18 cellular contexts compared by ENCODE assay signal in genomic region chr19:55696301-55697068, GRCh38. TPM values are rescaled to one million over a fixed set of nuclear protein-coding genes. Genes with fewer than 3 reads are reported as not detected.
DNase-seq lines count a peak whose midpoint lies in the region; ATAC-seq and TF ChIP-seq lines count a peak whose summit lies in the region.
"Had no signal": no experiment of that assay in that cellular context is flagged by ENCODE, and none has a peak within 500 bp of the region (broad histone marks: within the 10 kb centered on the region; RNA-seq: fewer than 3 reads in every experiment).

No MANE protein-coding gene starts in this region.

- intact Hi-C loops in CD14-positive monocyte (cut with micrococcal nuclease) = no loop called here
- intact Hi-C loops in sciatic nerve (cut with DNase I) = no loop called here

- H3K4me3 Mint-ChIP-seq in CD14-positive monocyte = no peak overlapping the region
- H3K4me3 Mint-ChIP-seq: GM23338 had no signal

- no peaks in the 10 kb centered on the region for H3K79me2 ChIP-seq in GM23248 (ENCODE audit: insufficient read depth)

- no peak overlapping the region for H2AFZ ChIP-seq in GM23248
- H2AFZ ChIP-seq: GM23338 had no signal

- peaks cover 0 to 3% (median 0%) of the 10 kb centered on the region in 7 donors for H3K9me3 Mint-ChIP-seq in CD14-positive monocyte

- H3F3A ChIP-seq in GM23248 (ENCODE audit: insufficient read depth) = no peaks in the 10 kb centered on the region

- peaks cover 67 to 90% of the 10 kb centered on the region in 2 donors for H3K36me3 Mint-ChIP-seq in CD14-positive monocyte

- H3K27me3 ChIP-seq in GM23248 (replicated peaks; ENCODE audit: insufficient read depth) = no peaks in the 10 kb centered on the region
- H3K27me3 ChIP-seq: SJCRH30 had no signal

- H3K9me3 ChIP-seq in GM23248 (ENCODE audit: low read depth) = no peaks in the 10 kb centered on the region
- H3K9me3 ChIP-seq: SJCRH30 had no signal

- H3K36me3 ChIP-seq in GM23248 (ENCODE audit: low read depth) = peaks cover 3% of the 10 kb centered on the region; the same call in 1 of the 2 replicates

- WGBS in GM23248 (ENCODE audit: low coverage in 1 of 2, low lambda C conversion rate in 2 of 2, missing lambda C conversion rate in 2 of 2), 2 experiments = 89 to 91% methylated on average over 20 of the region's 20 CpGs

- POLR2A ChIA-PET in RWPE1 (lab: Yijun Ruan, JAX; ENCODE audit: low non-redundant PET) = no interaction called here

- H3K9me2 ChIP-seq in GM23248 (ENCODE audit: insufficient read depth) = no peaks in the 10 kb centered on the region

- no peak for ATAC-seq in left lobe of liver
- ATAC-seq in sciatic nerve = no peak
- ATAC-seq: GM23338 had no signal

- no peaks in the 10 kb centered on the region for H3K4me1 ChIP-seq in GM23248 (ENCODE audit: insufficient read depth)
- H3K4me1 ChIP-seq: SJCRH30 had no signal

- no peaks in the 10 kb centered on the region for H4K20me1 ChIP-seq in GM23248 (ENCODE audit: insufficient read depth)

- H3K27me3 Mint-ChIP-seq in CD14-positive monocyte (ENCODE audit: low read depth in 3 of 3) = no peaks in the 10 kb centered on the region

- CTCF ChIA-PET in RWPE1 (lab: Yijun Ruan, JAX) = no interaction called here

- H3K4me1 Mint-ChIP-seq in CD14-positive monocyte = no peaks in the 10 kb centered on the region
- H3K4me1 Mint-ChIP-seq: GM23338 had no signal

- H3K27ac ChIP-seq in RWPE1 (0 out of 2 replicates have a peak overlapping the region, but pooled peaks have one; percentile 4), GM23248 (no peak overlapping the region)
- H3K27ac ChIP-seq: SJCRH30 had no signal

- no peak overlapping the region for H3K4me2 ChIP-seq in GM23248 (ENCODE audit: unreplicated experiment)
- H3K4me2 ChIP-seq: GM23338 had no signal

- peak; percentile 42 for DNase-seq in CD14-positive monocyte (ENCODE audit: low spot score)
- no peak for DNase-seq in RWPE1 (ENCODE audit: low spot score)
- peak; percentile 38 for DNase-seq in left lobe of liver (ENCODE audit: low spot score)
- peak; percentile 53 for DNase-seq in sciatic nerve (ENCODE audit: low spot score)
- no peak for DNase-seq in GM23248
- no peak for DNase-seq in NCI-H2081 treated with DMSO at 0.1 percent for 48 hours (lab: John Stamatoyannopoulos, UW)
- no peak for DNase-seq in KG1 (lab: John Stamatoyannopoulos, UW)
- DNase-seq: COR-L47; DMS153; IMR-90; NCI-H1105 treated with DMSO at 0.1 percent for 48 hours; NCI-H187; NCI-H69; NK-92 treated with Interleukin-12 subunit alpha and Interleukin-12 subunit beta, amount 100 ng/mL, for 24 hours; SJCRH30 had no signal

- H3K4me3 ChIP-seq in GM23248 = no peak overlapping the region
- H3K4me3 ChIP-seq: GM23338, SJCRH30 had no signal

- TF ChIP-seq CTCF in CD14-positive monocyte (IDR thresholded peaks at IDR 0.05) (no peak), RWPE1 (conservative IDR thresholded peaks at IDR 0.05; ENCODE audit: low read depth) (no peak)

- in situ Hi-C loops in GM23248 (cut with MboI) = no loop called here

- no peak overlapping the region for H3K9ac ChIP-seq in GM23248

- peak overlapping the region in 3 of 7 donors; percentile 46 to 63 (median 54) for H3K27ac Mint-ChIP-seq in CD14-positive monocyte
- H3K27ac Mint-ChIP-seq: GM23338 had no signal

RNA-seq across cellular contexts. Expression of gene EPN1, which starts 21.5 kb away (rescaled TPM):
- 10 to 100 TPM; 18.7 to 19.2 TPM for polyA plus RNA-seq in CD14-positive monocyte
- total RNA-seq in left lobe of liver = 148 TPM
- 87.6 TPM for total RNA-seq in sciatic nerve
- 82.2 and 103 TPM in 2 replicates for total RNA-seq in GM23248 (2014; rRNA removed; shearing (Covaris generic))
- 48.8 and 53.1 TPM in 2 replicates for polyA plus RNA-seq in GM23248 (2016; fragmentation: Nextera tagmentation; extraction: Ambion mirVana)

RNA-seq across cellular contexts. Expression of gene U2AF2, which starts 41.6 kb away (rescaled TPM):
- 1 to 10 TPM; 5.3 to 5.4 TPM for polyA plus RNA-seq in CD14-positive monocyte
- total RNA-seq in left lobe of liver = 61.7 TPM
- total RNA-seq in sciatic nerve = 127 TPM
- total RNA-seq in GM23248 (2014; rRNA removed; shearing (Covaris generic)) = 128 and 150 TPM in 2 replicates
- polyA plus RNA-seq in GM23248 (2016; fragmentation: Nextera tagmentation; extraction: Ambion mirVana) = 19.3 and 22.4 TPM in 2 replicates

RNA-seq across cellular contexts. Expression of gene NLRP9, which starts 41.7 kb away (rescaled TPM):
- polyA plus RNA-seq in CD14-positive monocyte = not detected
- not detected for total RNA-seq in left lobe of liver
- total RNA-seq in sciatic nerve = not detected
- not detected in 2 replicates for total RNA-seq in GM23248 (2014; rRNA removed; shearing (Covaris generic))
- polyA plus RNA-seq in GM23248 (2016; fragmentation: Nextera tagmentation; extraction: Ambion mirVana) = not detected in 2 replicates
- total RNA-seq: GM23338, HT-29, IMR-90, OCI-LY7 had no signal
- polyA plus RNA-seq: GM23338, IMR-90 had no signal

RNA-seq across cellular contexts. Expression of gene CCDC106, which starts 48.5 kb away (rescaled TPM):
- 1 to 10 TPM in 1 of 2 donors, under 1 TPM in 1; 0.74 to 1.2 TPM for polyA plus RNA-seq in CD14-positive monocyte
- total RNA-seq in left lobe of liver = 13.5 TPM
- total RNA-seq in sciatic nerve = 14.0 TPM
- total RNA-seq in GM23248 (2014; rRNA removed; shearing (Covaris generic)) = 11.3 and 12.0 TPM in 2 replicates
- 15.2 and 15.3 TPM in 2 replicates for polyA plus RNA-seq in GM23248 (2016; fragmentation: Nextera tagmentation; extraction: Ambion mirVana)

RNA-seq across cellular contexts. Expression of gene ZNF581, which starts 53.0 kb away (rescaled TPM):
- polyA plus RNA-seq in CD14-positive monocyte (10 to 100 TPM; 29.4 to 31.6 TPM), GM23248 (2016; fragmentation: Nextera tagmentation; extraction: Ambion mirVana) (17.6 and 20.6 TPM in 2 replicates)
- total RNA-seq in left lobe of liver (6.1 TPM), sciatic nerve (17.2 TPM)
- total RNA-seq in GM23248 (2014; rRNA removed; shearing (Covaris generic)) = 8.5 and 12.1 TPM in 2 replicates

Comparison
In these comparisons a context has a peak if more than half of its experiments do, and no peak if none do; other contexts are left out.
1. DNase-seq: peak in CD14-positive monocyte (single experiment), left lobe of liver (single experiment) and sciatic nerve (single experiment); none in RWPE1 (single experiment), GM23248 (single experiment), NCI-H2081 treated with DMSO at 0.1 percent for 48 hours (single experiment) and KG1 (single experiment).